14 cellular contexts compared by ENCODE assay signal in the genomic region with DNA sequence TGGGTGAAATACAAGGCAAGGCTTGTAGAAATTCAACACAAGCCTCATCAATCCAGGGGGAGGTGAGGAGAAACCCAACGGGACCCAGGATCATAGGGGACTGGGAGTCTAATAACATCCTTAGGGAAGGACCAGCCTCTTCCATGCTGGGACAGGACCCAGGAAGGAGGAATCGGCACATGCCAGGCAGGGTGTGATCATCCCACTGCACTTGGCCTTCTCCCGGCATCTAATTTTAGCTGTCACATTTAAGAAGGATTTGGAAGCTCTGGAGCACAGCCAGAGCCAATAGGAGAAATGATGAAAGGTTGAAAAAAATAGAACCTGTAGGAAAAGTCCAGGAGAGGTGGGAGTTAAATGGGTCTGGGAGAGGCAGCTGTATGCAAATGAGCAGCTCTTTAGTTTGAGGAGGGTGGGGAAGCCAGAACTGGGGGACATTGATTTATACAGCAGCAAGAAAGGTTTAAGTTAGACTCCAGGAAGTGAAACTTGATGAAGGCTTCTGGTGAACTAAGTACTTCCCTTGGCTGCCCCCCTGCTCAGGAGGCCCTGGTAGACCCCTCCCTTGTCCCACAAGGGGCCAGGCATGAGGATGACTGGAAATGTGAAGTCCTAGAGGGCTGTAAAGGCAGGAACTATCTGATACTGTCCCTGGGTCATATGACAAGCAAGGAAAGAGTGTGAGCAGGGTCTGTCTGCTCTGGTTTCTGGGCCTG.
DNase-seq lines count a peak whose midpoint lies in the region; ATAC-seq lines count a peak whose summit lies in the region.
"Had no signal": no experiment of that assay in that cellular context is flagged by ENCODE, and none has a peak within 500 bp of the region (broad histone marks: within the 10 kb centered on the region; RNA-seq: fewer than 3 reads in every experiment).

No MANE protein-coding gene starts in this region.

- ATAC-seq in HG02678 (IDR thresholded peaks at IDR 0.05; ENCODE audit: unreplicated experiment) (no peak), HG03432 (IDR thresholded peaks at IDR 0.05; ENCODE audit: unreplicated experiment) (no peak)
- ATAC-seq: activated CD4-positive, alpha-beta T cell treated with anti-CD3 and anti-CD28 coated beads for 36 hours; gastroesophageal sphincter had no signal

- DNase-seq in NCI-H2227 (lab: John Stamatoyannopoulos, UW; ENCODE audit: unreplicated experiment) (peak; percentile 10), NCI-H2227 treated with DMSO at 0.1 percent for 48 hours (lab: John Stamatoyannopoulos, UW) (no peak), NCI-H1417 (lab: John Stamatoyannopoulos, UW) (peak; percentile 46 to 85 (median 64)), NCI-H526 treated with DMSO at 0.1 percent for 48 hours (lab: John Stamatoyannopoulos, UW) (peak; percentile 50), mesenteric fat pad (ENCODE audit: low spot score) (peak; percentile 33), NCI-H524 treated with DMSO at 0.1 percent for 48 hours (lab: John Stamatoyannopoulos, UW) (no peak)
- DNase-seq: activated CD4-positive, alpha-beta T cell treated with anti-CD3 and anti-CD28 coated beads for 36 hours; MG63; small intestine; stomach; uterus had no signal

Comparison
In these comparisons a context has a peak if more than half of its experiments do, and no peak if none do; other contexts are left out.
1. DNase-seq: peak in NCI-H2227 (single experiment), NCI-H1417 (3 of 3), NCI-H526 treated with DMSO at 0.1 percent for 48 hours (single experiment) and mesenteric fat pad (single experiment); none in NCI-H2227 treated with DMSO at 0.1 percent for 48 hours (single experiment) and NCI-H524 treated with DMSO at 0.1 percent for 48 hours (single experiment).